Comparison of ENCODE assay signal across 1 cellular context in genomic region chr1:229509576-229509975, GRCh38.
TF ChIP-seq lines count a peak whose summit lies in the region.

No MANE protein-coding gene starts in this region.

TF ChIP-seq in K562, 482 proteins besides CTCF, POLR2A, EP300 and RAD21 (continued from another document and continues in another):
- TF ChIP-seq CLOCK (CRISPR knock-in tag; IDR thresholded peaks at IDR 0.05; ENCODE audit: borderline replicate concordance), result no peak
- peak; percentile 79 for TF ChIP-seq EGR1 (conservative IDR thresholded peaks at IDR 0.05)
- no peak for TF ChIP-seq RBBP5 (IDR thresholded peaks at IDR 0.05; ENCODE audit: borderline replicate concordance, insufficient read depth, low read length, poor library complexity, severe bottlenecking)
- TF ChIP-seq ARID1B (IDR thresholded peaks at IDR 0.05), result 0 out of 2 replicates have a peak, but pooled peaks have one; percentile 15
- TF ChIP-seq, protein P1, sequence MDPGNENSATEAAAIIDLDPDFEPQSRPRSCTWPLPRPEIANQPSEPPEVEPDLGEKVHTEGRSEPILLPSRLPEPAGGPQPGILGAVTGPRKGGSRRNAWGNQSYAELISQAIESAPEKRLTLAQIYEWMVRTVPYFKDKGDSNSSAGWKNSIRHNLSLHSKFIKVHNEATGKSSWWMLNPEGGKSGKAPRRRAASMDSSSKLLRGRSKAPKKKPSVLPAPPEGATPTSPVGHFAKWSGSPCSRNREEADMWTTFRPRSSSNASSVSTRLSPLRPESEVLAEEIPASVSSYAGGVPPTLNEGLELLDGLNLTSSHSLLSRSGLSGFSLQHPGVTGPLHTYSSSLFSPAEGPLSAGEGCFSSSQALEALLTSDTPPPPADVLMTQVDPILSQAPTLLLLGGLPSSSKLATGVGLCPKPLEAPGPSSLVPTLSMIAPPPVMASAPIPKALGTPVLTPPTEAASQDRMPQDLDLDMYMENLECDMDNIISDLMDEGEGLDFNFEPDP (CRISPR knock-in tag; IDR thresholded peaks at IDR 0.05), result no peak
- peak; percentile 43; the same call in 1 of the 2 replicates for TF ChIP-seq DPF2 (IDR thresholded peaks at IDR 0.05)
- TF ChIP-seq BCL6 (CRISPR knock-in tag; IDR thresholded peaks at IDR 0.05), result no peak
- TF ChIP-seq ZNF384 (IDR thresholded peaks at IDR 0.05; ENCODE audit: low read depth, low read length), result no peak
- no peak for TF ChIP-seq SLC30A9 (CRISPR knock-in tag; IDR thresholded peaks at IDR 0.05)
- peak; percentile 94 to 96 for TF ChIP-seq FOXA3 (CRISPR knock-in tag; conservative IDR thresholded peaks at IDR 0.05 in 1 of 2, IDR thresholded peaks at IDR 0.05 in 1 of 2)
- no peak for TF ChIP-seq TCFL5 (CRISPR knock-in tag; conservative IDR thresholded peaks at IDR 0.05)
- peak in 1 of 2 experiments; percentile 37; a peak in 1 of 4 replicates for TF ChIP-seq SIN3A (IDR thresholded peaks at IDR 0.05; ENCODE audit: borderline replicate concordance in 2 of 2, control insufficient read depth in 1 of 2, low read depth in 2 of 2, low read length in 2 of 2)
- TF ChIP-seq CEBPG (CRISPR knock-in tag; IDR thresholded peaks at IDR 0.05), result no peak
- TF ChIP-seq CEBPG (tag; conservative IDR thresholded peaks at IDR 0.05 in 1 of 2, IDR thresholded peaks at IDR 0.05 in 1 of 2), result peak in 1 of 2 experiments; percentile 43; a peak in 1 of 4 replicates
- TF ChIP-seq, protein P2, sequence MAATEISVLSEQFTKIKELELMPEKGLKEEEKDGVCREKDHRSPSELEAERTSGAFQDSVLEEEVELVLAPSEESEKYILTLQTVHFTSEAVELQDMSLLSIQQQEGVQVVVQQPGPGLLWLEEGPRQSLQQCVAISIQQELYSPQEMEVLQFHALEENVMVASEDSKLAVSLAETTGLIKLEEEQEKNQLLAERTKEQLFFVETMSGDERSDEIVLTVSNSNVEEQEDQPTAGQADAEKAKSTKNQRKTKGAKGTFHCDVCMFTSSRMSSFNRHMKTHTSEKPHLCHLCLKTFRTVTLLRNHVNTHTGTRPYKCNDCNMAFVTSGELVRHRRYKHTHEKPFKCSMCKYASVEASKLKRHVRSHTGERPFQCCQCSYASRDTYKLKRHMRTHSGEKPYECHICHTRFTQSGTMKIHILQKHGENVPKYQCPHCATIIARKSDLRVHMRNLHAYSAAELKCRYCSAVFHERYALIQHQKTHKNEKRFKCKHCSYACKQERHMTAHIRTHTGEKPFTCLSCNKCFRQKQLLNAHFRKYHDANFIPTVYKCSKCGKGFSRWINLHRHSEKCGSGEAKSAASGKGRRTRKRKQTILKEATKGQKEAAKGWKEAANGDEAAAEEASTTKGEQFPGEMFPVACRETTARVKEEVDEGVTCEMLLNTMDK (IDR thresholded peaks at IDR 0.05; ENCODE audit: borderline replicate concordance, insufficient read depth, low read depth, low read length, poor library complexity, severe bottlenecking), result no peak
- TF ChIP-seq ETV1 (tag; conservative IDR thresholded peaks at IDR 0.05; ENCODE audit: low read depth), result no peak
- TF ChIP-seq CREB3 (tag; conservative IDR thresholded peaks at IDR 0.05; ENCODE audit: low read depth), result no peak
- no peak for TF ChIP-seq ZBTB26 (CRISPR knock-in tag; IDR thresholded peaks at IDR 0.05)
- TF ChIP-seq TAF7 (tag; IDR thresholded peaks at IDR 0.05), result no peak
- no peak for TF ChIP-seq ZC3H8 (IDR thresholded peaks at IDR 0.05)
- TF ChIP-seq MECOM (CRISPR knock-in tag; IDR thresholded peaks at IDR 0.05), result no peak
- no peak for TF ChIP-seq ZNF239 (CRISPR knock-in tag; IDR thresholded peaks at IDR 0.05)
- no peak for TF ChIP-seq TOE1 (IDR thresholded peaks at IDR 0.05; ENCODE audit: borderline replicate concordance)
- no peak for TF ChIP-seq TOE1 (CRISPR knock-in tag; IDR thresholded peaks at IDR 0.05; ENCODE audit: borderline replicate concordance, low read depth)
- TF ChIP-seq, protein P3, sequence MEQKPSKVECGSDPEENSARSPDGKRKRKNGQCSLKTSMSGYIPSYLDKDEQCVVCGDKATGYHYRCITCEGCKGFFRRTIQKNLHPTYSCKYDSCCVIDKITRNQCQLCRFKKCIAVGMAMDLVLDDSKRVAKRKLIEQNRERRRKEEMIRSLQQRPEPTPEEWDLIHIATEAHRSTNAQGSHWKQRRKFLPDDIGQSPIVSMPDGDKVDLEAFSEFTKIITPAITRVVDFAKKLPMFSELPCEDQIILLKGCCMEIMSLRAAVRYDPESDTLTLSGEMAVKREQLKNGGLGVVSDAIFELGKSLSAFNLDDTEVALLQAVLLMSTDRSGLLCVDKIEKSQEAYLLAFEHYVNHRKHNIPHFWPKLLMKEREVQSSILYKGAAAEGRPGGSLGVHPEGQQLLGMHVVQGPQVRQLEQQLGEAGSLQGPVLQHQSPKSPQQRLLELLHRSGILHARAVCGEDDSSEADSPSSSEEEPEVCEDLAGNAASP (IDR thresholded peaks at IDR 0.05), result no peak
- no peak for TF ChIP-seq ZNF324 (CRISPR knock-in tag; IDR thresholded peaks at IDR 0.05)
- TF ChIP-seq SNRNP70 (optimal IDR thresholded peaks at IDR 0.05; ENCODE audit: low read depth, low read length), result no peak
- TF ChIP-seq ZFP36 (IDR thresholded peaks at IDR 0.05; ENCODE audit: low read depth, low read length, partially characterized antibody), result no peak
- TF ChIP-seq PKNOX1 (IDR thresholded peaks at IDR 0.05), result peak; percentile 16; the same call in 1 of the 2 replicates
- TF ChIP-seq, protein P4, sequence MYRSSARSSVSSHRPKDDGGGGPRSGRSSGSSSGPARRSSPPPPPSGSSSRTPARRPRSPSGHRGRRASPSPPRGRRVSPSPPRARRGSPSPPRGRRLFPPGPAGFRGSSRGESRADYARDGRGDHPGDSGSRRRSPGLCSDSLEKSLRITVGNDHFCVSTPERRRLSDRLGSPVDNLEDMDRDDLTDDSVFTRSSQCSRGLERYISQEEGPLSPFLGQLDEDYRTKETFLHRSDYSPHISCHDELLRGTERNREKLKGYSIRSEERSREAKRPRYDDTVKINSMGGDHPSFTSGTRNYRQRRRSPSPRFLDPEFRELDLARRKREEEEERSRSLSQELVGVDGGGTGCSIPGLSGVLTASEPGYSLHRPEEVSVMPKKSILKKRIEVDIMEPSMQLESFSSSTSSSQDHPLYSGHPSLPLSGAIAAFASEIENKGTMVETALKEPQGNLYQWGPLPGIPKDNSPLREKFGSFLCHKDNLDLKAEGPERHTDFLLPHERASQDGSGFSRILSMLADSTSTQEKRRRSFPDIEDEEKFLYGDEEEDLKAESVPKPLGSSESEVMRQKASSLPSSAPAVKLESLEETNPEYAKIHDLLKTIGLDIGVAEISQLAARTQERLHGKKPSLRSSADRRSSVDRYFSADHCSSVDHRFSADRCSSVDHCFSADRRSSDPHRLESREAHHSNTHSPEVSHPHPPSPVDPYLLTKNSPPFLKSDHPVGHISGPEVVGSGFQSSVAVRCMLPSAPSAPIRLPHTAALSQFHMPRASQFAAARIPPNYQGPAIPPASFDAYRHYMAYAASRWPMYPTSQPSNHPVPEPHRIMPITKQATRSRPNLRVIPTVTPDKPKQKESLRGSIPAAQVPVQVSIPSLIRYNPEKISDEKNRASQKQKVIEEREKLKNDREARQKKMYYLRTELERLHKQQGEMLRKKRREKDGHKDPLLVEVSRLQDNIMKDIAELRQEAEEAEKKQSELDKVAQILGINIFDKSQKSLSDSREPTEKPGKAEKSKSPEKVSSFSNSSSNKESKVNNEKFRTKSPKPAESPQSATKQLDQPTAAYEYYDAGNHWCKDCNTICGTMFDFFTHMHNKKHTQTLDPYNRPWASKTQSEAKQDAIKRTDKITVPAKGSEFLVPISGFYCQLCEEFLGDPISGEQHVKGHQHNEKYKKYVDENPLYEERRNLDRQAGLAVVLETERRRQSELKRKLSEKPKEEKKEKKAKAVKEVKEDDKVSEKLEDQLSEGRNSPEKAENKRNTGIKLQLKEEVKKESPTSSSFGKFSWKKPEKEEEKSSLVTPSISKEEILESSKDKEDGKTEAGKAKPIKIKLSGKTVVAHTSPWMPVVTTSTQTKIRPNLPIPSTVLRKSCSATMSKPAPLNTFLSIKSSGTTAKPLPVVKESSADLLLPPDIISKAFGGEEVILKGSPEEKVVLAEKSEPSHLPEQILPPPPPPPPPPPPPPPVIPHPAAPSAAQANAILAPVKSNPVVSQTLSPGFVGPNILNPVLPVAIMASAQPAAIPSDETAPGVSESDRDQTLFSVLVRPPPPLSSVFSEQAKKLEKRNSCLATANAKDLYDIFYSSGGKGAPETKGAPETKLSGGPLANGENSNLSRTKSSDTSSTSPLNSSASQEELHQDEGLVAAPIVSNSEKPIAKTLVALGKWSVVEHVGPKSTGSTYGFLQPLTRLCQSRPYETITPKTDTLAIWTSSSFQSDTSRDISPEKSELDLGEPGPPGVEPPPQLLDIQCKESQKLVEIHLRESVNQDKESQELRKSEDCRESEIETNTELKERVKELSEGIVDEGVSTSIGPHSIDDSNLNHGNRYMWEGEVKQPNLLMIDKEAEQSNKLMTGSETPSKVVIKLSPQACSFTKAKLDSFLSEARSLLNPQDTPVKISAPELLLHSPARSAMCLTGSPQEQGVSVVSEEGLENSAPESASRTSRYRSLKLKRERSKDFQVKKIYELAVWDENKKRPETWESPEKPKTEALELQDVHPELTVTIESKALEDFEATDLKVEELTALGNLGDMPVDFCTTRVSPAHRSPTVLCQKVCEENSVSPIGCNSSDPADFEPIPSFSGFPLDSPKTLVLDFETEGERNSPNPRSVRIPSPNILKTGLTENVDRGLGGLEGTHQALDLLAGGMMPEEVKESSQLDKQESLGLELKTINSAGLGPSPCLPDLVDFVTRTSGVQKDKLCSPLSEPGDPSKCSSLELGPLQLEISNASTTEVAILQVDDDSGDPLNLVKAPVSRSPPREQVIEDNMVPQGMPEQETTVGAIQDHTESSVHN (IDR thresholded peaks at IDR 0.05; ENCODE audit: borderline replicate concordance in 1 of 2, low read depth in 1 of 2), result no peak
- no peak for TF ChIP-seq ZNF311 (CRISPR knock-in tag; IDR thresholded peaks at IDR 0.05)
- TF ChIP-seq FOXK2 (conservative IDR thresholded peaks at IDR 0.05 in 1 of 2, IDR thresholded peaks at IDR 0.05 in 1 of 2; ENCODE audit: low read depth in 2 of 2), result peak in 1 of 2 experiments; percentile 34; a peak in 1 of 4 replicates
- peak in 1 of 2 experiments; percentile 54; a peak in 2 of 4 replicates for TF ChIP-seq MNT (conservative IDR thresholded peaks at IDR 0.05)
- no peak for TF ChIP-seq GABPB1 (CRISPR knock-in tag; IDR thresholded peaks at IDR 0.05)
- TF ChIP-seq MTF1 (CRISPR knock-in tag; IDR thresholded peaks at IDR 0.05; ENCODE audit: borderline replicate concordance), result no peak
- no peak for TF ChIP-seq HMG20B (CRISPR knock-in tag; IDR thresholded peaks at IDR 0.05)
- TF ChIP-seq ARNT (IDR thresholded peaks at IDR 0.05), result no peak
- no peak for TF ChIP-seq ETV5 (CRISPR knock-in tag; IDR thresholded peaks at IDR 0.05; ENCODE audit: low read depth)
- TF ChIP-seq NFATC3 (IDR thresholded peaks at IDR 0.05), result no peak
- no peak for TF ChIP-seq L3MBTL2 (IDR thresholded peaks at IDR 0.05)
